In the genomic region with DNA sequence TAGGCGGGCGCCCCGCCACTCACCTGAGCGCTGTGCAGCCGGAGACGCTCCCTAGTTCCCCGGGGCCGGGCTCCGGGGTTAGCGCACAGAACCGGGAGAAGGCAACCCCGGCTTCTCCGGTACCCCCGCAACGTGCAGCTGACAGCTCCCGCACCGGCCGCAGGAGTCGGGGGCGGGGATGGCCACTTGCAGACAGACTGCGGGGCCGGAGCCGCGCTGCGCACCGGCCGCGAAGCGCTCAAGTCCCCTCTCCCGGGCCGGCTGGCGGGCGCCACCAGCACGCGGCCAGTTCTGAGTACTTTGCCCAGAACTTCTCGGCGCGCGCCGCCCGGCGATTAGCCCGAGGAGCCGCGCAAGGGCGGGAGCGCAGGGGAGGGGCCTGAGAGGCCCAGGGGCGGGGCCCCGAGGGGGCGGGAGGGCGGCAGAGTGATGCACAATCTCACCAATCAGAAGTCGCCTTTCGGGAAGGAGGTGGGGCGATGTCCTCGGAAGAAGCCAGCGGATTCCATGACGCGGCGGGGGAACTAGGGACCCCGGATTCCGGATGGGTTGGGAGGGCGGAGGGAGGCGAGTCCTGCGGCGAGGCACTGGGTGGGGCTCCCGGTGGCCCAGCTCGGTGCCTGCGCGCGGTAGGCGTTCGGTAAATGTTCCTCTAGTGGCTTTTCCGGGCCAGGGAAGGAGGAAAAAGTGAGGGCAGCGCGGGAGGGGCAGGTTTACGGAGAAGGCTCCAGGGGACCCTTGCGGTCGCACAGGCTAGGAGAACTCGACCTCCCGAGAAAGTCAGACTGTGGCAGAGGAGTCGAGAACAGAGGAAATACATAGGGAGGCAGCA, we compare ENCODE assay signal across 8 cellular contexts. TPM values are rescaled to one million over a fixed set of nuclear protein-coding genes. Genes with fewer than 3 reads are reported as not detected.
DNase-seq lines count a peak whose midpoint lies in the region; ATAC-seq and TF ChIP-seq lines count a peak whose summit lies in the region.

A gene with protein sequence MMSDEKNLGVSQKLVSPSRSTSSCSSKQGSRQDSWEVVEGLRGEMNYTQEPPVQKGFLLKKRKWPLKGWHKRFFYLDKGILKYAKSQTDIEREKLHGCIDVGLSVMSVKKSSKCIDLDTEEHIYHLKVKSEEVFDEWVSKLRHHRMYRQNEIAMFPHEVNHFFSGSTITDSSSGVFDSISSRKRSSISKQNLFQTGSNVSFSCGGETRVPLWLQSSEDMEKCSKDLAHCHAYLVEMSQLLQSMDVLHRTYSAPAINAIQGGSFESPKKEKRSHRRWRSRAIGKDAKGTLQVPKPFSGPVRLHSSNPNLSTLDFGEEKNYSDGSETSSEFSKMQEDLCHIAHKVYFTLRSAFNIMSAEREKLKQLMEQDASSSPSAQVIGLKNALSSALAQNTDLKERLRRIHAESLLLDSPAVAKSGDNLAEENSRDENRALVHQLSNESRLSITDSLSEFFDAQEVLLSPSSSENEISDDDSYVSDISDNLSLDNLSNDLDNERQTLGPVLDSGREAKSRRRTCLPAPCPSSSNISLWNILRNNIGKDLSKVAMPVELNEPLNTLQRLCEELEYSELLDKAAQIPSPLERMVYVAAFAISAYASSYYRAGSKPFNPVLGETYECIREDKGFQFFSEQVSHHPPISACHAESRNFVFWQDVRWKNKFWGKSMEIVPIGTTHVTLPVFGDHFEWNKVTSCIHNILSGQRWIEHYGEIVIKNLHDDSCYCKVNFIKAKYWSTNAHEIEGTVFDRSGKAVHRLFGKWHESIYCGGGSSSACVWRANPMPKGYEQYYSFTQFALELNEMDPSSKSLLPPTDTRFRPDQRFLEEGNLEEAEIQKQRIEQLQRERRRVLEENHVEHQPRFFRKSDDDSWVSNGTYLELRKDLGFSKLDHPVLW (minus strand): TSS at position 316 of the 832 bp plus-strand sequence. CDS start 87,706 bp downstream, outside the sequence.

- H3K4me3 Mint-ChIP-seq in CD14-positive monocyte = peak within 1 kb of the TSS; percentile 98 to 99
- peak within 1 kb of the TSS; percentile 93 for H3K4me3 Mint-ChIP-seq in activated CD4-positive, alpha-beta memory T cell treated with anti-CD3 and anti-CD28 coated beads for 36 hours

- ATAC-seq in GM19372 (IDR thresholded peaks at IDR 0.05; ENCODE audit: low read depth, unreplicated experiment) (peak; percentile 69), HG03521 (IDR thresholded peaks at IDR 0.05; ENCODE audit: unreplicated experiment) (peak; percentile 76), lower lobe of right lung (peak; percentile 95 to 98)

- peaks cover 46% of the 10 kb centered on the region for H3K4me1 Mint-ChIP-seq in CD14-positive monocyte
- H3K4me1 Mint-ChIP-seq in activated CD4-positive, alpha-beta memory T cell treated with anti-CD3 and anti-CD28 coated beads for 36 hours (ENCODE audit: low read depth) = peaks cover 51% of the 10 kb centered on the region

- TF ChIP-seq CTCF in CD14-positive monocyte (IDR thresholded peaks at IDR 0.05) = peak; percentile 32
- no peak for TF ChIP-seq CTCF in lower lobe of right lung (IDR thresholded peaks at IDR 0.05)

- H3K4me3 ChIP-seq in duodenal mucosa (ENCODE audit: low read depth in 1 of 2, low read length in 2 of 2) (peak within 1 kb of the TSS; percentile 84 to 94), lower lobe of right lung (peak within 1 kb of the TSS; percentile 72)

- H3K27me3 ChIP-seq in duodenal mucosa (ENCODE audit: control insufficient read depth in 1 of 2, insufficient read depth in 2 of 2, low read length in 2 of 2) (no peaks in the 10 kb centered on the region), lower lobe of right lung (ENCODE audit: low read depth) (peaks cover 6% of the 10 kb centered on the region)

- POLR2A ChIA-PET in activated CD4-positive, alpha-beta memory T cell treated with anti-CD3 and anti-CD28 coated beads for 36 hours (lab: Charles Lee) = interaction anchor here (0.8 to 3.6 kb wide), 25 partner anchors 10 to 159 kb away, joined by 3 to 41 read pairs (median 6); partner anchors contain the start of gene CYCS

- H3K4me1 ChIP-seq in duodenal mucosa (ENCODE audit: control insufficient read depth in 1 of 2, insufficient read depth in 2 of 2, low read length in 2 of 2) = peaks cover 7 to 27% of the 10 kb centered on the region in 2 donors
- H3K4me1 ChIP-seq in lower lobe of right lung = peaks cover 26% of the 10 kb centered on the region

- peak within 1 kb of the TSS; percentile 80 to 96 for H3K9ac ChIP-seq in duodenal mucosa (ENCODE audit: low read depth in 1 of 2, low read length in 2 of 2)

- H3K36me3 Mint-ChIP-seq in CD14-positive monocyte = peaks cover 0 to 13% of the 10 kb centered on the region in 2 donors
- H3K36me3 Mint-ChIP-seq in activated CD4-positive, alpha-beta memory T cell treated with anti-CD3 and anti-CD28 coated beads for 36 hours = peaks cover 5% of the 10 kb centered on the region

- peak within 1 kb of the TSS; percentile 90 to 97 (median 95) for H3K27ac Mint-ChIP-seq in CD14-positive monocyte
- H3K27ac Mint-ChIP-seq in activated CD4-positive, alpha-beta memory T cell treated with anti-CD3 and anti-CD28 coated beads for 36 hours = peak within 1 kb of the TSS; percentile 92

- H3K9me3 Mint-ChIP-seq in CD14-positive monocyte = peaks cover 0 to 2% (median 0%) of the 10 kb centered on the region in 7 donors
- no peaks in the 10 kb centered on the region for H3K9me3 Mint-ChIP-seq in activated CD4-positive, alpha-beta memory T cell treated with anti-CD3 and anti-CD28 coated beads for 36 hours

- intact Hi-C loops in CD14-positive monocyte (cut with micrococcal nuclease) = loop anchor here (5.0 to 10.0 kb wide), 3 partner anchors 107 to 158 kb away; no protein-coding TSS in a partner anchor
- intact Hi-C loops in activated CD4-positive, alpha-beta memory T cell treated with anti-CD3 and anti-CD28 coated beads for 36 hours (cut with micrococcal nuclease) = loop anchor here (1.0 to 2.0 kb wide), 9 partner anchors 48 to 1449 kb away; partner anchors contain the start of genes CBX3, CYCS, HNRNPA2B1 and TRA2A
- intact Hi-C loops in lower lobe of right lung (cut with DNase I) = no loop called here

- no peaks in the 10 kb centered on the region for H3K36me3 ChIP-seq in duodenal mucosa (ENCODE audit: control insufficient read depth in 1 of 2, insufficient read depth in 2 of 2, low read length in 2 of 2)
- no peaks in the 10 kb centered on the region for H3K36me3 ChIP-seq in lower lobe of right lung

- CTCF ChIA-PET in activated CD4-positive, alpha-beta memory T cell treated with anti-CD3 and anti-CD28 coated beads for 36 hours (lab: Charles Lee) = interaction anchor here (0.7 to 6.0 kb wide), 39 partner anchors 10 to 168 kb away, joined by 3 to 86 read pairs (median 5); no protein-coding TSS in a partner anchor

- H3K27ac ChIP-seq in duodenal mucosa (ENCODE audit: low read depth, low read length) = peak within 1 kb of the TSS; percentile 62
- H3K27ac ChIP-seq in lower lobe of right lung = peak within 1 kb of the TSS; percentile 90

- DNase-seq in CD14-positive monocyte (ENCODE audit: low spot score) (peak; percentile 95), NCI-H748 treated with DMSO at 0.1 percent for 48 hours (lab: John Stamatoyannopoulos, UW) (peak; percentile 91), lower lobe of right lung (peak; percentile 95)
- DNase-seq in activated CD4-positive, alpha-beta memory T cell treated with anti-CD3 and anti-CD28 coated beads for 36 hours = peak; percentile 97
- peak; percentile 93 to 97 (median 96) for DNase-seq in stimulated activated CD4-positive, alpha-beta T cell treated with anti-CD3 and anti-CD28 coated beads, TNF-alpha, amount 100 ng/mL, for 1 hour (ENCODE audit: low read depth in 3 of 3, low spot score in 1 of 3)

- H3K9me3 ChIP-seq in duodenal mucosa (ENCODE audit: control insufficient read depth in 1 of 2, low read length in 2 of 2) (no peaks in the 10 kb centered on the region), lower lobe of right lung (no peaks in the 10 kb centered on the region)

- H3K27me3 Mint-ChIP-seq in CD14-positive monocyte (ENCODE audit: low read depth in 3 of 3) = peaks cover 14 to 25% (median 14%) of the 10 kb centered on the region in 3 donors
- H3K27me3 Mint-ChIP-seq in activated CD4-positive, alpha-beta memory T cell treated with anti-CD3 and anti-CD28 coated beads for 36 hours = no peaks in the 10 kb centered on the region

RNA-seq across cellular contexts. Expression of the gene that starts here (rescaled TPM):
- polyA plus RNA-seq in CD14-positive monocyte = 1 to 10 TPM; 2.6 to 3.7 TPM
- 10 to 100 TPM; 41.2 to 45.1 TPM for total RNA-seq in activated CD4-positive, alpha-beta memory T cell treated with anti-CD3 and anti-CD28 coated beads for 36 hours
- total RNA-seq in lower lobe of right lung = 24.9 TPM

Comparison
In these comparisons a context has a peak if more than half of its experiments do, and no peak if none do; other contexts are left out.
1. Peak in every context shown above with its lines: DNase-seq, ATAC-seq, H3K4me3 ChIP-seq and H3K27ac ChIP-seq.